Comparison of ENCODE assay signal across 12 cellular contexts in genomic region chr1:209704584-209704983, GRCh38. TPM values are rescaled to one million over a fixed set of nuclear protein-coding genes. Genes with fewer than 3 reads are reported as not detected.
DNase-seq lines count a peak whose midpoint lies in the region; TF ChIP-seq lines count a peak whose summit lies in the region.
"Had no signal": no experiment of that assay in that cellular context is flagged by ENCODE, and none has a peak within 500 bp of the region (broad histone marks: within the 10 kb centered on the region; RNA-seq: fewer than 3 reads in every experiment).

Gene HSD11B1 (plus strand): TSS chr1:209704846. CDS start chr1:209704943, 97 bp downstream.

- H3K23ac ChIP-seq in mesendoderm (ENCODE audit: low read length): no peak within 1 kb of the TSS

- no peak within 1 kb of the TSS for H2AK5ac ChIP-seq in mesendoderm (ENCODE audit: low read length)

- no peak within 1 kb of the TSS for H3K56ac ChIP-seq in mesendoderm (ENCODE audit: low read length)

- no peak within 1 kb of the TSS for H3K4me3 ChIP-seq in choroid plexus epithelial cell (ENCODE audit: low read depth, low read length)
- H3K4me3 ChIP-seq in mesendoderm (ENCODE audit: low read length): no peak within 1 kb of the TSS
- H3K4me3 ChIP-seq in effector memory CD4-positive, alpha-beta T cell (ENCODE audit: insufficient read depth, low read depth, low read length, poor library complexity, severe bottlenecking): no peak within 1 kb of the TSS
- H3K4me3 ChIP-seq: BLaER1 had no signal

- H3K79me1 ChIP-seq in mesendoderm (ENCODE audit: low read length): no peaks in the 10 kb centered on the region

- no peaks in the 10 kb centered on the region for H3K79me2 ChIP-seq in mesendoderm (ENCODE audit: control insufficient read depth, insufficient read depth, low read length)

- no CpG with 5 or more reads among the region's 6 CpGs for WGBS in mesendoderm (ENCODE audit: extremely low coverage, insufficient coverage, low lambda C conversion rate)

- peak within 1 kb of the TSS; percentile 68 for H3K4me3 Mint-ChIP-seq in activated naive CD4-positive, alpha-beta T cell treated with anti-CD3 and anti-CD28 coated beads, Interleukin-2, amount 50 U/mL, for 24 hours
- H3K4me3 Mint-ChIP-seq: activated CD8-positive, alpha-beta memory T cell treated with anti-CD3 and anti-CD28 coated beads, Interleukin-2, amount 10 ng/mL, durations not matched to agents 7 days and 5 days had no signal

- peak within 1 kb of the TSS; percentile 84 for H3K27ac Mint-ChIP-seq in activated naive CD4-positive, alpha-beta T cell treated with anti-CD3 and anti-CD28 coated beads, Interleukin-2, amount 50 U/mL, for 24 hours
- H3K27ac Mint-ChIP-seq: activated CD8-positive, alpha-beta memory T cell treated with anti-CD3 and anti-CD28 coated beads, Interleukin-2, amount 10 ng/mL, durations not matched to agents 7 days and 5 days had no signal

- H3K18ac ChIP-seq in mesendoderm (ENCODE audit: low read length): no peak within 1 kb of the TSS

- H2BK5ac ChIP-seq in mesendoderm (ENCODE audit: low read length): no peak within 1 kb of the TSS

- no peaks in the 10 kb centered on the region for H3K9me3 Mint-ChIP-seq in activated naive CD4-positive, alpha-beta T cell treated with anti-CD3 and anti-CD28 coated beads, Interleukin-2, amount 50 U/mL, for 24 hours

- peaks cover 25% of the 10 kb centered on the region for H3K4me1 Mint-ChIP-seq in activated naive CD4-positive, alpha-beta T cell treated with anti-CD3 and anti-CD28 coated beads, Interleukin-2, amount 50 U/mL, for 24 hours

- H3K36me3 ChIP-seq in mesendoderm (ENCODE audit: control insufficient read depth, insufficient read depth, low read length): no peaks in the 10 kb centered on the region
- no peaks in the 10 kb centered on the region for H3K36me3 ChIP-seq in effector memory CD4-positive, alpha-beta T cell (ENCODE audit: control insufficient read depth, insufficient read depth, low read length)
- H3K36me3 ChIP-seq: BLaER1 had no signal

- TF ChIP-seq CTCF in choroid plexus epithelial cell (conservative IDR thresholded peaks at IDR 0.05; ENCODE audit: low read depth, low read length): no peak

- no peak within 1 kb of the TSS for H4K5ac ChIP-seq in mesendoderm (ENCODE audit: low read length)

- no peak within 1 kb of the TSS for H3K4ac ChIP-seq in mesendoderm (ENCODE audit: low read depth, low read length)

- H3K27ac ChIP-seq in mesendoderm (ENCODE audit: low read depth, low read length): no peak within 1 kb of the TSS
- H3K27ac ChIP-seq in effector memory CD4-positive, alpha-beta T cell (ENCODE audit: insufficient read depth, low read length, poor library complexity, severe bottlenecking): no peak within 1 kb of the TSS
- H3K27ac ChIP-seq: BLaER1 had no signal

- H3K36me3 Mint-ChIP-seq in activated naive CD4-positive, alpha-beta T cell treated with anti-CD3 and anti-CD28 coated beads, Interleukin-2, amount 50 U/mL, for 24 hours: no peaks in the 10 kb centered on the region
- H3K36me3 Mint-ChIP-seq: activated CD8-positive, alpha-beta memory T cell treated with anti-CD3 and anti-CD28 coated beads, Interleukin-2, amount 10 ng/mL, durations not matched to agents 7 days and 5 days had no signal

- no peak within 1 kb of the TSS for H2BK15ac ChIP-seq in mesendoderm (replicated peaks; ENCODE audit: low read depth)

- no peak for DNase-seq in activated naive CD4-positive, alpha-beta T cell treated with Interleukin-2 at 50 U/mL for 16 hours
- DNase-seq in choroid plexus epithelial cell (ENCODE audit: low read depth) (peak; percentile 94), mesendoderm (no peak), ureter (ENCODE audit: low spot score) (peak; percentile 81), NCI-H2081 treated with DMSO at 0.1 percent for 48 hours (lab: John Stamatoyannopoulos, UW) (no peak), NCI-H1694 treated with DMSO at 0.1 percent for 48 hours (lab: John Stamatoyannopoulos, UW) (no peak)
- DNase-seq in effector memory CD4-positive, alpha-beta T cell: no peak
- DNase-seq: activated CD8-positive, alpha-beta memory T cell treated with anti-CD3 and anti-CD28 coated beads, Interleukin-2, amount 10 ng/mL, durations not matched to agents 7 days and 5 days; foreskin melanocyte; NCI-H774 had no signal

- no peak within 1 kb of the TSS for H3K9ac ChIP-seq in mesendoderm (ENCODE audit: low read length)
- H3K9ac ChIP-seq: BLaER1 had no signal

- no peaks in the 10 kb centered on the region for H3K4me1 ChIP-seq in mesendoderm (ENCODE audit: control insufficient read depth, low read depth, low read length)
- H3K4me1 ChIP-seq in effector memory CD4-positive, alpha-beta T cell (ENCODE audit: control insufficient read depth, insufficient read depth, low read length, poor library complexity, severe bottlenecking): no peaks in the 10 kb centered on the region
- H3K4me1 ChIP-seq: BLaER1 had no signal

- peak within 1 kb of the TSS; percentile 16 for H4K8ac ChIP-seq in mesendoderm (ENCODE audit: low read depth, low read length)

- no peak within 1 kb of the TSS for H3K4me2 ChIP-seq in mesendoderm (ENCODE audit: low read length)
- H3K4me2 ChIP-seq: BLaER1 had no signal

- no peaks in the 10 kb centered on the region for H3K27me3 ChIP-seq in mesendoderm (ENCODE audit: insufficient read depth, low read length, poor library complexity)
- H3K27me3 ChIP-seq in effector memory CD4-positive, alpha-beta T cell (replicated peaks; ENCODE audit: control insufficient read depth, insufficient read depth, low read length, poor library complexity, severe bottlenecking): no peaks in the 10 kb centered on the region
- H3K27me3 ChIP-seq: BLaER1 had no signal

- no peaks in the 10 kb centered on the region for H3K27me3 Mint-ChIP-seq in activated naive CD4-positive, alpha-beta T cell treated with anti-CD3 and anti-CD28 coated beads, Interleukin-2, amount 50 U/mL, for 24 hours

- H2BK120ac ChIP-seq in mesendoderm (ENCODE audit: low read depth, low read length): no peak within 1 kb of the TSS

- no peaks in the 10 kb centered on the region for H3K9me3 ChIP-seq in effector memory CD4-positive, alpha-beta T cell (ENCODE audit: control insufficient read depth, low read length)

RNA-seq across cellular contexts. Expression of gene HSD11B1, which starts in this region (rescaled TPM):
- polyA plus RNA-seq in mesendoderm (2013, experiment 1 of 2): not detected
- not detected for polyA plus RNA-seq in mesendoderm (2013, experiment 2 of 2)
- total RNA-seq in ureter: 4.1 TPM

Comparison
In these comparisons a context has a peak if more than half of its experiments do, and no peak if none do; other contexts are left out.
1. DNase-seq: peak in choroid plexus epithelial cell (single experiment) and ureter (single experiment); none in activated naive CD4-positive, alpha-beta T cell treated with Interleukin-2 at 50 U/mL for 16 hours (single experiment), mesendoderm (single experiment), effector memory CD4-positive, alpha-beta T cell (0 of 3), NCI-H2081 treated with DMSO at 0.1 percent for 48 hours (single experiment) and NCI-H1694 treated with DMSO at 0.1 percent for 48 hours (single experiment).